Comparison of ENCODE assay signal across 8 cellular contexts in genomic region chr5:87267574-87268125, GRCh38. TPM values are rescaled to one million over a fixed set of nuclear protein-coding genes. Genes with fewer than 3 reads are reported as not detected.
DNase-seq lines count a peak whose midpoint lies in the region; ATAC-seq and TF ChIP-seq lines count a peak whose summit lies in the region.

RASA1 (plus strand) TSS chr5:87267883; CDS start chr5:87268452, 569 bp downstream.

- peaks cover 27% of the 10 kb centered on the region for H3K4me1 Mint-ChIP-seq in T-helper 17 cell

- peak within 1 kb of the TSS; percentile 98 for H3K4me3 Mint-ChIP-seq in T-helper 17 cell

- H3K27ac Mint-ChIP-seq in T-helper 17 cell, result peak within 1 kb of the TSS; percentile 94

- H3K36me3 Mint-ChIP-seq in T-helper 17 cell (ENCODE audit: low read depth), result peaks cover 3% of the 10 kb centered on the region

- no peaks in the 10 kb centered on the region for H3K27me3 ChIP-seq in prostate gland (replicated peaks; ENCODE audit: insufficient read depth)

- peak; percentile 48 for ATAC-seq in GM18502 (IDR thresholded peaks at IDR 0.05; ENCODE audit: poor library complexity, unreplicated experiment)
- peak; percentile 54 for ATAC-seq in HG02943 (IDR thresholded peaks at IDR 0.05; ENCODE audit: low read depth, unreplicated experiment)
- ATAC-seq in T-helper 17 cell, result peak; percentile 71
- peak; percentile 98 for ATAC-seq in left ventricle myocardium superior

- peak within 1 kb of the TSS; percentile 92 to 93 for H3K27ac ChIP-seq in prostate gland

- under 1% methylated on average over 46 of the region's 46 CpGs for WGBS in prostate gland

- H3K27me3 Mint-ChIP-seq in T-helper 17 cell, result no peaks in the 10 kb centered on the region

- peak in 1 of 4 experiments; percentile 18 for TF ChIP-seq CTCF in prostate gland (IDR thresholded peaks at IDR 0.05)

- H3K4me3 ChIP-seq in prostate gland, result peak within 1 kb of the TSS; percentile 92 to 96

- H3K36me3 ChIP-seq in prostate gland, result no peaks in the 10 kb centered on the region

- TF ChIP-seq POLR2A in prostate gland (IDR thresholded peaks at IDR 0.05), result peak; percentile 86

- peaks cover 4% of the 10 kb centered on the region for H3K4me1 ChIP-seq in prostate gland (replicated peaks)

- no peaks in the 10 kb centered on the region for H3K9me3 ChIP-seq in T-helper 17 cell (ENCODE audit: control insufficient read depth, low read length, poor library complexity, severe bottlenecking)
- no peaks in the 10 kb centered on the region for H3K9me3 ChIP-seq in prostate gland

- intact Hi-C loops in left ventricle myocardium superior (cut with micrococcal nuclease) (no loop called here), prostate gland (cut with DNase I) (loop anchor here (5.0 kb wide), 1 partner anchor 145 kb away; the partner anchor contains the start of gene CCNH)

- DNase-seq in NCI-H187 (lab: John Stamatoyannopoulos, UW) (peak; percentile 91 to 92), T-helper 17 cell (peak; percentile 44 to 81 (median 78)), amygdala (lab: John Stamatoyannopoulos, UW) (peak; percentile 53 to 96 (median 91)), left ventricle myocardium superior (peak; percentile 96), prostate gland (ENCODE audit: low spot score) (peak; percentile 94), ureter (ENCODE audit: low spot score) (peak; percentile 97)

RNA-seq across cellular contexts. Expression of gene RASA1, which starts in this region (rescaled TPM):
- 10 to 100 TPM; 26.3 to 29.1 TPM for total RNA-seq in T-helper 17 cell
- total RNA-seq in left ventricle myocardium superior, result 20.6 TPM
- 10 to 100 TPM; 22.2 to 36.8 TPM for total RNA-seq in prostate gland
- total RNA-seq in ureter, result 37.9 TPM

Comparison
In these comparisons a context has a peak if more than half of its experiments do, and no peak if none do; other contexts are left out.
1. Peak in every context shown above with its lines: DNase-seq, ATAC-seq, H3K4me3 ChIP-seq and H3K27ac ChIP-seq.
2. ATAC-seq: peak in every context shown above with its lines; median percentile 98 in left ventricle myocardium superior; 71 in T-helper 17 cell; 54 in HG02943; 48 in GM18502.